ENCODE assay signal across 3 cellular contexts in genomic region chr12:92146865-92147264, GRCh38.
TF ChIP-seq lines count a peak whose summit lies in the region.

No MANE protein-coding gene starts in this region.

TF ChIP-seq in A549, 52 proteins besides CTCF, POLR2A, EP300 and RAD21 (continued from another document):
- TF ChIP-seq HMGXB4 (CRISPR knock-in tag; IDR thresholded peaks at IDR 0.05; ENCODE audit: borderline replicate concordance) (no peak), NR3C1 (IDR thresholded peaks at IDR 0.05) (no peak), EHF (CRISPR knock-in tag; IDR thresholded peaks at IDR 0.05) (no peak), KDM5A (IDR thresholded peaks at IDR 0.05) (no peak), CBX8 (IDR thresholded peaks at IDR 0.05) (no peak), RFX5 (IDR thresholded peaks at IDR 0.05) (no peak)

TF ChIP-seq in HEK293, 187 proteins besides CTCF, POLR2A, EP300 and RAD21 (continued from another document):
- TF ChIP-seq, protein P1, sequence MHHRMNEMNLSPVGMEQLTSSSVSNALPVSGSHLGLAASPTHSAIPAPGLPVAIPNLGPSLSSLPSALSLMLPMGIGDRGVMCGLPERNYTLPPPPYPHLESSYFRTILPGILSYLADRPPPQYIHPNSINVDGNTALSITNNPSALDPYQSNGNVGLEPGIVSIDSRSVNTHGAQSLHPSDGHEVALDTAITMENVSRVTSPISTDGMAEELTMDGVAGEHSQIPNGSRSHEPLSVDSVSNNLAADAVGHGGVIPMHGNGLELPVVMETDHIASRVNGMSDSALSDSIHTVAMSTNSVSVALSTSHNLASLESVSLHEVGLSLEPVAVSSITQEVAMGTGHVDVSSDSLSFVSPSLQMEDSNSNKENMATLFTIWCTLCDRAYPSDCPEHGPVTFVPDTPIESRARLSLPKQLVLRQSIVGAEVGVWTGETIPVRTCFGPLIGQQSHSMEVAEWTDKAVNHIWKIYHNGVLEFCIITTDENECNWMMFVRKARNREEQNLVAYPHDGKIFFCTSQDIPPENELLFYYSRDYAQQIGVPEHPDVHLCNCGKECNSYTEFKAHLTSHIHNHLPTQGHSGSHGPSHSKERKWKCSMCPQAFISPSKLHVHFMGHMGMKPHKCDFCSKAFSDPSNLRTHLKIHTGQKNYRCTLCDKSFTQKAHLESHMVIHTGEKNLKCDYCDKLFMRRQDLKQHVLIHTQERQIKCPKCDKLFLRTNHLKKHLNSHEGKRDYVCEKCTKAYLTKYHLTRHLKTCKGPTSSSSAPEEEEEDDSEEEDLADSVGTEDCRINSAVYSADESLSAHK (tag by site-specific recombination; IDR thresholded peaks at IDR 0.05) = no peak
- TF ChIP-seq ZNF596 (tag by site-specific recombination; IDR thresholded peaks at IDR 0.05) = no peak
- no peak for TF ChIP-seq ZNF677 (tag by site-specific recombination; IDR thresholded peaks at IDR 0.05)
- no peak for TF ChIP-seq ZBTB20 (tag by site-specific recombination; IDR thresholded peaks at IDR 0.05)
- TF ChIP-seq ZNF529 (tag by site-specific recombination; IDR thresholded peaks at IDR 0.05; ENCODE audit: insufficient replicate concordance) = no peak
- TF ChIP-seq ZNF221 (tag by site-specific recombination; IDR thresholded peaks at IDR 0.05; ENCODE audit: borderline replicate concordance) = no peak
- TF ChIP-seq ZNF202 (tag by site-specific recombination; IDR thresholded peaks at IDR 0.05; ENCODE audit: borderline replicate concordance) = no peak
TF ChIP-seq in HEK293: peak in this region for 0.

TF ChIP-seq in K562, 482 proteins besides CTCF, POLR2A, EP300 and RAD21 (continued from another document):
- TF ChIP-seq, protein P2, sequence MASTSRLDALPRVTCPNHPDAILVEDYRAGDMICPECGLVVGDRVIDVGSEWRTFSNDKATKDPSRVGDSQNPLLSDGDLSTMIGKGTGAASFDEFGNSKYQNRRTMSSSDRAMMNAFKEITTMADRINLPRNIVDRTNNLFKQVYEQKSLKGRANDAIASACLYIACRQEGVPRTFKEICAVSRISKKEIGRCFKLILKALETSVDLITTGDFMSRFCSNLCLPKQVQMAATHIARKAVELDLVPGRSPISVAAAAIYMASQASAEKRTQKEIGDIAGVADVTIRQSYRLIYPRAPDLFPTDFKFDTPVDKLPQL (IDR thresholded peaks at IDR 0.05; ENCODE audit: extremely low read depth, insufficient read length) = no peak
- no peak for TF ChIP-seq ZNF41 (CRISPR knock-in tag; conservative IDR thresholded peaks at IDR 0.05)
- TF ChIP-seq MTA2 (IDR thresholded peaks at IDR 0.05; ENCODE audit: low read depth) = 0 out of 2 replicates have a peak, but pooled peaks have one; percentile 25
- TF ChIP-seq, protein P3, sequence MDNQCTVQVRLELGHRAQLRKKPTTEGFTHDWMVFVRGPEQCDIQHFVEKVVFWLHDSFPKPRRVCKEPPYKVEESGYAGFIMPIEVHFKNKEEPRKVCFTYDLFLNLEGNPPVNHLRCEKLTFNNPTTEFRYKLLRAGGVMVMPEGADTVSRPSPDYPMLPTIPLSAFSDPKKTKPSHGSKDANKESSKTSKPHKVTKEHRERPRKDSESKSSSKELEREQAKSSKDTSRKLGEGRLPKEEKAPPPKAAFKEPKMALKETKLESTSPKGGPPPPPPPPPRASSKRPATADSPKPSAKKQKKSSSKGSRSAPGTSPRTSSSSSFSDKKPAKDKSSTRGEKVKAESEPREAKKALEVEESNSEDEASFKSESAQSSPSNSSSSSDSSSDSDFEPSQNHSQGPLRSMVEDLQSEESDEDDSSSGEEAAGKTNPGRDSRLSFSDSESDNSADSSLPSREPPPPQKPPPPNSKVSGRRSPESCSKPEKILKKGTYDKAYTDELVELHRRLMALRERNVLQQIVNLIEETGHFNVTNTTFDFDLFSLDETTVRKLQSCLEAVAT (IDR thresholded peaks at IDR 0.05) = peak; percentile 48 to 55; a peak in 2 of 4 replicates
- 0 out of 2 replicates have a peak, but pooled peaks have one; percentile 19 for TF ChIP-seq ZNF384 (IDR thresholded peaks at IDR 0.05; ENCODE audit: low read depth, low read length)
